ENCODE assay signal across 18 cellular contexts in genomic region chr14:92524603-92525185, GRCh38. TPM values are rescaled to one million over a fixed set of nuclear protein-coding genes. Genes with fewer than 3 reads are reported as not detected.
DNase-seq lines count a peak whose midpoint lies in the region; ATAC-seq lines count a peak whose summit lies in the region.
"Had no signal": no experiment of that assay in that cellular context is flagged by ENCODE, and none has a peak within 500 bp of the region (broad histone marks: within the 10 kb centered on the region; RNA-seq: fewer than 3 reads in every experiment).

No MANE protein-coding gene starts in this region.

- no peak overlapping the region for H3K14ac ChIP-seq in neuronal stem cell (ENCODE audit: low read length)

- H3K4me3 ChIP-seq in neuronal stem cell (ENCODE audit: low read length in 2 of 2) = no peak overlapping the region
- H3K4me3 ChIP-seq: MG63, vagina had no signal

- no peaks in the 10 kb centered on the region for H3K4me1 ChIP-seq in neuronal stem cell (ENCODE audit: control insufficient read depth in 2 of 2, insufficient read depth in 1 of 2, low read depth in 1 of 2, low read length in 2 of 2)

- H3K27me3 ChIP-seq in neuronal stem cell (ENCODE audit: control insufficient read depth in 3 of 3, insufficient read depth in 3 of 3, low read depth in 1 of 3, low read length in 3 of 3) = no peaks in the 10 kb centered on the region
- H3K27me3 ChIP-seq: MG63, vagina had no signal

- H2BK12ac ChIP-seq in neuronal stem cell (ENCODE audit: low read length) = no peak overlapping the region

- H3K79me1 ChIP-seq in neuronal stem cell (ENCODE audit: low read depth, low read length) = no peaks in the 10 kb centered on the region

- POLR2A ChIA-PET in activated CD8-positive, alpha-beta T cell treated with anti-CD3 and anti-CD28 coated beads, Interleukin-2, amount 10 ng/mL, durations not matched to agents 7 days and 5 days (lab: Charles Lee) = interaction anchor here (0.6 to 1.5 kb wide), 4 partner anchors 9 to 18 kb away, joined by 3 to 6 read pairs (median 3); no protein-coding TSS in a partner anchor

- no peak overlapping the region for H3K4me3 Mint-ChIP-seq in activated naive CD8-positive, alpha-beta T cell
- no peak overlapping the region for H3K4me3 Mint-ChIP-seq in activated naive CD8-positive, alpha-beta T cell treated with anti-CD3 and anti-CD28 coated beads for 36 hours
- peak overlapping the region; percentile 8 for H3K4me3 Mint-ChIP-seq in activated CD8-positive, alpha-beta T cell treated with anti-CD3 and anti-CD28 coated beads, Interleukin-2, amount 10 ng/mL, durations not matched to agents 7 days and 5 days
- H3K4me3 Mint-ChIP-seq in activated T-helper 17 cell treated with anti-CD3 and anti-CD28 coated beads, Interleukin-2, amount 50 U/mL, for 72 hours = no peak overlapping the region
- H3K4me3 Mint-ChIP-seq: activated naive CD4-positive, alpha-beta T cell treated with anti-CD3 and anti-CD28 coated beads, Interleukin-2, amount 50 U/mL, for 24 hours; nephron progenitor cell; T-helper 1 cell treated with Interleukin-12 subunit alpha and Interleukin-12 subunit beta and Interleukin-4 antibody, amounts not matched to agents 30 μg/mL and 1 μg/mL, for 36 hours had no signal

- no peak overlapping the region for H4K91ac ChIP-seq in neuronal stem cell (ENCODE audit: low read depth, low read length, poor library complexity)

- H3K9ac ChIP-seq in neuronal stem cell (ENCODE audit: low read depth, low read length, poor library complexity) = peak overlapping the region; percentile 47

- H3K4ac ChIP-seq in neuronal stem cell (ENCODE audit: low read length) = no peak overlapping the region

- H3K23ac ChIP-seq in neuronal stem cell (ENCODE audit: low read depth, low read length, poor library complexity) = no peak overlapping the region

- H2BK15ac ChIP-seq in neuronal stem cell (ENCODE audit: low read length) = no peak overlapping the region

- DNase-seq in activated naive CD8-positive, alpha-beta T cell treated with anti-CD3 and anti-CD28 coated beads for 36 hours = no peak
- DNase-seq in activated CD8-positive, alpha-beta T cell treated with anti-CD3 and anti-CD28 coated beads, Interleukin-2, amount 10 ng/mL, durations not matched to agents 7 days and 5 days = peak; percentile 30
- DNase-seq in neuronal stem cell (ENCODE audit: low spot score) = no peak
- no peak for DNase-seq in NCI-H510A treated with DMSO at 0.1 percent for 48 hours (lab: John Stamatoyannopoulos, UW)
- no peak for DNase-seq in NCI-H1092 treated with DMSO at 0.1 percent for 48 hours (lab: John Stamatoyannopoulos, UW)
- DNase-seq in NCI-H1105 (lab: John Stamatoyannopoulos, UW) = no peak
- DNase-seq: activated CD4-positive, CD25-positive, alpha-beta regulatory T cell; effector CD8-positive, alpha-beta T cell; MG63; NCI-H524; nephron progenitor cell; Right ventricle myocardium superior; stimulated activated naive CD4-positive, alpha-beta T cell had no signal

- WGBS in neuronal stem cell (ENCODE audit: extremely low coverage in 2 of 2, insufficient read length in 2 of 2, insufficient replicate concordance in 1 of 2), 2 donors = no CpG with 5 or more reads among the region's 10 CpGs

- H3K4me2 ChIP-seq in neuronal stem cell (ENCODE audit: insufficient read depth, low read length, poor library complexity, severe bottlenecking) = no peak overlapping the region

- H3K18ac ChIP-seq in neuronal stem cell (ENCODE audit: low read length) = peak overlapping the region; percentile 40

- no peak overlapping the region for H3K27ac ChIP-seq in neuronal stem cell (replicated peaks; ENCODE audit: low read length)
- H3K27ac ChIP-seq: vagina had no signal

- no peak overlapping the region for H2AFZ ChIP-seq in neuronal stem cell (ENCODE audit: low read length)

- peaks cover 7% of the 10 kb centered on the region for H3K36me3 Mint-ChIP-seq in activated naive CD8-positive, alpha-beta T cell
- peaks cover 44% of the 10 kb centered on the region for H3K36me3 Mint-ChIP-seq in activated naive CD8-positive, alpha-beta T cell treated with anti-CD3 and anti-CD28 coated beads for 36 hours
- peaks cover 46% of the 10 kb centered on the region for H3K36me3 Mint-ChIP-seq in activated CD8-positive, alpha-beta T cell treated with anti-CD3 and anti-CD28 coated beads, Interleukin-2, amount 10 ng/mL, durations not matched to agents 7 days and 5 days (ENCODE audit: low read depth)
- no peaks in the 10 kb centered on the region for H3K36me3 Mint-ChIP-seq in activated T-helper 17 cell treated with anti-CD3 and anti-CD28 coated beads, Interleukin-2, amount 50 U/mL, for 72 hours (ENCODE audit: low read depth)

- peak; percentile 41 for ATAC-seq in activated CD8-positive, alpha-beta T cell treated with anti-CD3 and anti-CD28 coated beads, Interleukin-2, amount 10 ng/mL, durations not matched to agents 7 days and 5 days
- ATAC-seq in activated T-helper 17 cell treated with anti-CD3 and anti-CD28 coated beads, Interleukin-2, amount 50 U/mL, for 72 hours (replicated peaks) = no peak

- H3K9me3 ChIP-seq in neuronal stem cell (replicated peaks in 1 of 2; ENCODE audit: control insufficient read depth in 2 of 2, insufficient read depth in 1 of 2, low read depth in 1 of 2, low read length in 2 of 2) = no peaks in the 10 kb centered on the region
- H3K9me3 ChIP-seq: MG63, vagina had no signal

- CTCF ChIA-PET in activated CD8-positive, alpha-beta T cell treated with anti-CD3 and anti-CD28 coated beads, Interleukin-2, amount 10 ng/mL, durations not matched to agents 7 days and 5 days (lab: Charles Lee) = interaction anchor here (1.1 kb wide), 1 partner anchor 34 kb away, joined by 4 read pairs; no protein-coding TSS in a partner anchor

- no peak overlapping the region for H2BK5ac ChIP-seq in neuronal stem cell (ENCODE audit: low read length)

- H3K27me3 Mint-ChIP-seq in activated naive CD8-positive, alpha-beta T cell = no peaks in the 10 kb centered on the region
- no peaks in the 10 kb centered on the region for H3K27me3 Mint-ChIP-seq in activated naive CD8-positive, alpha-beta T cell treated with anti-CD3 and anti-CD28 coated beads for 36 hours
- H3K27me3 Mint-ChIP-seq in activated CD8-positive, alpha-beta T cell treated with anti-CD3 and anti-CD28 coated beads, Interleukin-2, amount 10 ng/mL, durations not matched to agents 7 days and 5 days (ENCODE audit: low read depth) = no peaks in the 10 kb centered on the region
- H3K27me3 Mint-ChIP-seq in activated T-helper 17 cell treated with anti-CD3 and anti-CD28 coated beads, Interleukin-2, amount 50 U/mL, for 72 hours = no peaks in the 10 kb centered on the region
- H3K27me3 Mint-ChIP-seq: activated naive CD4-positive, alpha-beta T cell treated with anti-CD3 and anti-CD28 coated beads, Interleukin-2, amount 50 U/mL, for 24 hours had no signal

- peak overlapping the region; percentile 76 for H3K27ac Mint-ChIP-seq in activated naive CD8-positive, alpha-beta T cell
- no peak overlapping the region for H3K27ac Mint-ChIP-seq in activated naive CD8-positive, alpha-beta T cell treated with anti-CD3 and anti-CD28 coated beads for 36 hours
- H3K27ac Mint-ChIP-seq in activated CD8-positive, alpha-beta T cell treated with anti-CD3 and anti-CD28 coated beads, Interleukin-2, amount 10 ng/mL, durations not matched to agents 7 days and 5 days = peak overlapping the region; percentile 51
- H3K27ac Mint-ChIP-seq in activated T-helper 17 cell treated with anti-CD3 and anti-CD28 coated beads, Interleukin-2, amount 50 U/mL, for 72 hours = no peak overlapping the region
- H3K27ac Mint-ChIP-seq: activated naive CD4-positive, alpha-beta T cell treated with anti-CD3 and anti-CD28 coated beads, Interleukin-2, amount 50 U/mL, for 24 hours; nephron progenitor cell had no signal

- peaks cover 68% of the 10 kb centered on the region for H3K4me1 Mint-ChIP-seq in activated naive CD8-positive, alpha-beta T cell (ENCODE audit: low read depth)
- H3K4me1 Mint-ChIP-seq in activated naive CD8-positive, alpha-beta T cell treated with anti-CD3 and anti-CD28 coated beads for 36 hours = peaks cover 54% of the 10 kb centered on the region
- peaks cover 87% of the 10 kb centered on the region for H3K4me1 Mint-ChIP-seq in activated CD8-positive, alpha-beta T cell treated with anti-CD3 and anti-CD28 coated beads, Interleukin-2, amount 10 ng/mL, durations not matched to agents 7 days and 5 days (ENCODE audit: low read depth)
- H3K4me1 Mint-ChIP-seq in activated T-helper 17 cell treated with anti-CD3 and anti-CD28 coated beads, Interleukin-2, amount 50 U/mL, for 72 hours = peaks cover under 1% of the 10 kb centered on the region

- no peak overlapping the region for H4K8ac ChIP-seq in neuronal stem cell (ENCODE audit: low read depth, low read length)

- no peak overlapping the region for H2AK5ac ChIP-seq in neuronal stem cell (ENCODE audit: low read depth, low read length)

- H3K9me3 Mint-ChIP-seq in activated naive CD8-positive, alpha-beta T cell (ENCODE audit: low read depth) = peaks cover 9% of the 10 kb centered on the region
- peaks cover 6% of the 10 kb centered on the region for H3K9me3 Mint-ChIP-seq in activated naive CD8-positive, alpha-beta T cell treated with anti-CD3 and anti-CD28 coated beads for 36 hours
- H3K9me3 Mint-ChIP-seq in activated CD8-positive, alpha-beta T cell treated with anti-CD3 and anti-CD28 coated beads, Interleukin-2, amount 10 ng/mL, durations not matched to agents 7 days and 5 days (ENCODE audit: insufficient read depth) = no peaks in the 10 kb centered on the region
- no peaks in the 10 kb centered on the region for H3K9me3 Mint-ChIP-seq in activated T-helper 17 cell treated with anti-CD3 and anti-CD28 coated beads, Interleukin-2, amount 50 U/mL, for 72 hours
- H3K9me3 Mint-ChIP-seq: activated naive CD4-positive, alpha-beta T cell treated with anti-CD3 and anti-CD28 coated beads, Interleukin-2, amount 50 U/mL, for 24 hours; nephron progenitor cell; T-helper 1 cell treated with Interleukin-12 subunit alpha and Interleukin-12 subunit beta and Interleukin-4 antibody, amounts not matched to agents 30 μg/mL and 1 μg/mL, for 36 hours had no signal

- no peaks in the 10 kb centered on the region for H3K36me3 ChIP-seq in neuronal stem cell (replicated peaks in 1 of 2; ENCODE audit: control insufficient read depth in 2 of 2, insufficient read depth in 2 of 2, low read length in 2 of 2)
- H3K36me3 ChIP-seq: MG63, vagina had no signal

- no peak overlapping the region for H2BK120ac ChIP-seq in neuronal stem cell (ENCODE audit: low read depth, low read length)

RNA-seq across cellular contexts. Expression of gene RIN3, which starts 11.1 kb away (rescaled TPM):
- 10 to 100 TPM; 59.2 to 59.6 TPM for total RNA-seq in activated naive CD8-positive, alpha-beta T cell treated with anti-CD3 and anti-CD28 coated beads for 36 hours
- 10 to 100 TPM; 85.6 to 89.0 TPM for total RNA-seq in activated CD8-positive, alpha-beta T cell treated with anti-CD3 and anti-CD28 coated beads, Interleukin-2, amount 10 ng/mL, durations not matched to agents 7 days and 5 days
- 1.3 TPM for polyA plus RNA-seq in neuronal stem cell (2013, experiment 1 of 2)
- 1.6 TPM for polyA plus RNA-seq in neuronal stem cell (2013, experiment 2 of 2)
- total RNA-seq in activated T-helper 17 cell treated with anti-CD3 and anti-CD28 coated beads, Interleukin-2, amount 50 U/mL, for 72 hours = 10 to 100 TPM; 14.1 to 24.1 TPM

Comparison
In these comparisons a context has a peak if more than half of its experiments do, and no peak if none do; other contexts are left out.
1. H3K27ac Mint-ChIP-seq: peak in activated naive CD8-positive, alpha-beta T cell (single experiment) and activated CD8-positive, alpha-beta T cell treated with anti-CD3 and anti-CD28 coated beads, Interleukin-2, amount 10 ng/mL, durations not matched to agents 7 days and 5 days (single experiment); none in activated naive CD8-positive, alpha-beta T cell treated with anti-CD3 and anti-CD28 coated beads for 36 hours (single experiment) and activated T-helper 17 cell treated with anti-CD3 and anti-CD28 coated beads, Interleukin-2, amount 50 U/mL, for 72 hours (single experiment).